Comparison of ENCODE assay signal across 11 cellular contexts in genomic region chr4:11548529-11549176, GRCh38.
A peak's percentile ranks its signal among the peaks of the same experiment; 100 is the strongest.
DNase-seq lines count a peak whose midpoint lies in the region; ATAC-seq and TF ChIP-seq lines count a peak whose summit lies in the region.
"Had no signal": no experiment of that assay in that cellular context is flagged by ENCODE, and none has a peak within 500 bp of the region (broad histone marks: within the 10 kb centered on the region; RNA-seq: fewer than 3 reads in every experiment).

No MANE protein-coding gene starts in this region.

- peak; percentile 99 for ATAC-seq in GM19463 (IDR thresholded peaks at IDR 0.05; ENCODE audit: unreplicated experiment)
- peak; percentile 98 for ATAC-seq in HG03135 (IDR thresholded peaks at IDR 0.05; ENCODE audit: unreplicated experiment)
- ATAC-seq: natural killer cell treated with Interleukin-12 subunit alpha and Interleukin-12 subunit beta and Interleukin-15 and Interleukin-18, amount 100 ng/mL, for 72 hours had no signal

- H3K4me3 ChIP-seq in mammary epithelial cell (replicated peaks in 1 of 3; ENCODE audit: insufficient read depth in 1 of 3, low read depth in 2 of 3, low read length in 3 of 3), result no peak overlapping the region
- H3K4me3 ChIP-seq in lower leg skin (ENCODE audit: low read depth, poor library complexity, severe bottlenecking), result no peak overlapping the region
- no peak overlapping the region for H3K4me3 ChIP-seq in spleen
- no peak overlapping the region for H3K4me3 ChIP-seq in MG63

- H3K4me1 ChIP-seq in mammary epithelial cell (ENCODE audit: insufficient read depth, low read length), result peaks cover 34% of the 10 kb centered on the region
- peaks cover 0 to 16% (median 11%) of the 10 kb centered on the region in 6 donors for H3K4me1 ChIP-seq in spleen

- dilution Hi-C loops in mammary epithelial cell (cut with HindIII; ENCODE audit: low sequenced_read_pairs), result loop anchor here (5.0 kb wide), 1 partner anchor 74 kb away; no protein-coding TSS in a partner anchor

- H3K9me3 ChIP-seq in mammary epithelial cell (replicated peaks; ENCODE audit: insufficient read depth, low read length), result no peaks in the 10 kb centered on the region
- peaks cover 0 to 5% (median 0%) of the 10 kb centered on the region in 8 donors for H3K9me3 ChIP-seq in spleen
- H3K9me3 ChIP-seq in MG63, result no peaks in the 10 kb centered on the region

- BruUV-seq in mammary epithelial cell (replicated peaks; lab: Mats Ljungman, UMichigan), result no TSS peak

- H4K20me1 ChIP-seq in mammary epithelial cell (ENCODE audit: insufficient read depth, low read length), result no peaks in the 10 kb centered on the region

- TF ChIP-seq CTCF in mammary epithelial cell (conservative IDR thresholded peaks at IDR 0.05 in 1 of 2, IDR thresholded peaks at IDR 0.05 in 1 of 2; ENCODE audit: extremely low read depth in 1 of 2, insufficient read depth in 1 of 2, low read depth in 1 of 2, low read length in 2 of 2), result no peak
- TF ChIP-seq CTCF in lower leg skin (IDR thresholded peaks at IDR 0.05), result no peak
- no peak for TF ChIP-seq CTCF in spleen (IDR thresholded peaks at IDR 0.05 in 8 of 11, conservative IDR thresholded peaks at IDR 0.05 in 3 of 11)

- WGBS in mammary epithelial cell (ENCODE audit: low coverage, missing lambda C conversion rate), result 47% methylated on average over 2 of the region's 2 CpGs
- WGBS in lower leg skin, 2 donors, result 54 to 63% methylated on average over 2 of the region's 2 CpGs
- 32 to 47% (median 38%) methylated on average over 2 of the region's 2 CpGs for WGBS in spleen, 5 donors

- no peaks in the 10 kb centered on the region for H3K79me2 ChIP-seq in mammary epithelial cell (ENCODE audit: insufficient read depth, low read length)

- peak overlapping the region; percentile 6 for H3K9ac ChIP-seq in mammary epithelial cell (ENCODE audit: insufficient read depth, low read length)

- in situ Hi-C loops in mammary epithelial cell (cut with MboI; ENCODE audit: low sequenced_read_pairs in 2 of 2), result loop anchor here in 1 of 2 donors (10.0 kb wide), 1 partner anchor 76 kb away; no protein-coding TSS in a partner anchor

- intact Hi-C loops in mammary epithelial cell (cut with micrococcal nuclease) (loop anchor here (5.0 kb wide), 1 partner anchor 74 kb away; no protein-coding TSS in a partner anchor), lower leg skin (cut with DNase I; ENCODE audit: low total_unique reads) (no loop called here), spleen (cut with DNase I; ENCODE audit: low total_unique reads) (no loop called here)

- peak overlapping the region; percentile 42 for H3K4me2 ChIP-seq in mammary epithelial cell (ENCODE audit: insufficient read depth, low read depth, low read length)

- CTCF ChIA-PET in mammary epithelial cell (lab: Charles Lee; ENCODE audit: low non-redundant PET), result no interaction called here

- peak overlapping the region; percentile 18 for H2AFZ ChIP-seq in mammary epithelial cell (ENCODE audit: low read depth, low read length)

- DNase-seq in DMS53 (lab: John Stamatoyannopoulos, UW) (peak; percentile 94), mammary epithelial cell (peak; percentile 86), midbrain (lab: John Stamatoyannopoulos, UW) (no peak), lower leg skin (ENCODE audit: low spot score in 2 of 2) (no peak), spleen (no peak), MG63 (no peak)
- DNase-seq: CD4-positive, alpha-beta memory T cell; erythroblast had no signal

- TF ChIP-seq POLR2A in lower leg skin (IDR thresholded peaks at IDR 0.05) (no peak), spleen (IDR thresholded peaks at IDR 0.05) (no peak)

- H3K36me3 ChIP-seq in mammary epithelial cell (ENCODE audit: insufficient read depth, low read length) (no peaks in the 10 kb centered on the region), spleen (no peaks in the 10 kb centered on the region), MG63 (no peaks in the 10 kb centered on the region)

- H3K27ac ChIP-seq in mammary epithelial cell (ENCODE audit: insufficient read depth, low read depth, low read length) (peak overlapping the region; percentile 82), spleen (no peak overlapping the region)

- H3K27me3 ChIP-seq in mammary epithelial cell (ENCODE audit: insufficient read depth, low read length) (no peaks in the 10 kb centered on the region), spleen (replicated peaks in 1 of 7) (no peaks in the 10 kb centered on the region), MG63 (no peaks in the 10 kb centered on the region)

Comparison
In these comparisons a context has a peak if more than half of its experiments do, and no peak if none do; other contexts are left out.
1. DNase-seq: peak in DMS53 (single experiment) and mammary epithelial cell (single experiment); none in midbrain (single experiment), lower leg skin (0 of 2), spleen (single experiment) and MG63 (single experiment).